20 cellular contexts compared by ENCODE assay signal in the genomic region with DNA sequence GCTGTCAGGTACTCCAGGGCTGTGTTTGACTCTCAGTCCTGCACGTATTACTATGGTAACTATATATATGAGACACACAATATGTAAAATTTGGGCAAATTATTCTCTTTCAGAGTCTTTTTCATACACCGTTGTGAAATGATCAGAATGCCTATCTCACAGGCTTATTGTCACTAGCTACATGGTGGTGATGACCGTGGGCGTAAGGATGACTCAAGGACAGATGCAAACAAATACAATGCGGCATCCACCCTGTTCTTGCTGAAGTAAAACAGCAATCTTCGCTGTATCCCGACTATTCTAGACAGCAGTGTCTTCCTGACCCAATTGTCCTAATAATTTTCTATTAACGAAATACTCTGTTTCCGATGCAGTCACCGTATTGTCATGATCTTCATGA.
DNase-seq lines count a peak whose midpoint lies in the region; ATAC-seq, FAIRE-seq and TF ChIP-seq lines count a peak whose summit lies in the region.
"Had no signal": no experiment of that assay in that cellular context is flagged by ENCODE, and none has a peak within 500 bp of the region (broad histone marks: within the 10 kb centered on the region; RNA-seq: fewer than 3 reads in every experiment).

No MANE protein-coding gene starts in this region.

- H2AK9ac ChIP-seq in IMR-90 (replicated peaks; ENCODE audit: low read depth, low read length, poor library complexity), result no peak overlapping the region

- in situ Hi-C loops in IMR-90 (cut with MboI; ENCODE audit: low sequenced_read_pairs), result no loop called here

- POLR2A ChIA-PET in IMR-90 (lab: Charles Lee; ENCODE audit: unreplicated experiment), result interaction anchor here (0.5 kb wide), 1 partner anchor 18 kb away, joined by 5 read pairs; no protein-coding TSS in a partner anchor

- peaks cover 3% of the 10 kb centered on the region in 2 experiments; a peak in 1 of 4 replicates for H3K79me1 ChIP-seq in IMR-90 (ENCODE audit: low read depth in 1 of 2, low read length in 2 of 2)

- H3K23ac ChIP-seq in IMR-90 (ENCODE audit: low read depth, low read length), result no peak overlapping the region

- no peak overlapping the region for H2BK120ac ChIP-seq in IMR-90 (ENCODE audit: low read depth, low read length)

- H3K9me3 ChIP-seq in IMR-90 (ENCODE audit: control insufficient read depth, insufficient read depth, low read length) (no peaks in the 10 kb centered on the region), mucosa of descending colon (no peaks in the 10 kb centered on the region)
- H3K9me3 ChIP-seq: Peyer's patch, SJSA1 had no signal

- no peak for ATAC-seq in IMR-90 (ENCODE audit: low read depth)
- ATAC-seq in mucosa of descending colon, result no peak
- no peak for ATAC-seq in HG03175 (IDR thresholded peaks at IDR 0.05; ENCODE audit: unreplicated experiment)

- peaks cover 10% of the 10 kb centered on the region; the same call in 1 of the 2 replicates for H3K9me1 ChIP-seq in IMR-90 (ENCODE audit: insufficient read depth, low read length)

- H4K91ac ChIP-seq in IMR-90 (ENCODE audit: insufficient read depth, low read depth, low read length), result no peak overlapping the region

- no peak overlapping the region for H4K5ac ChIP-seq in IMR-90 (ENCODE audit: low read depth, low read length)

- dilution Hi-C loops in IMR-90 (cut with HindIII; ENCODE audit: low sequenced_read_pairs, unreplicated experiment), result no loop called here

- no peaks in the 10 kb centered on the region for H4K20me1 ChIP-seq in IMR-90 (ENCODE audit: insufficient read depth, low read length)

- H3K36me3 ChIP-seq in IMR-90 (ENCODE audit: control insufficient read depth, insufficient read depth, low read length) (0 out of 2 replicates have a peak, but pooled peaks cover 1% of the 10 kb centered on the region), mucosa of descending colon (ENCODE audit: low read depth) (no peaks in the 10 kb centered on the region)
- H3K36me3 ChIP-seq: Peyer's patch, SJSA1 had no signal

- TF ChIP-seq POLR2A in GM12892 (IDR thresholded peaks at IDR 0.05; ENCODE audit: low read depth, low read length), result 0 out of 2 replicates have a peak, but pooled peaks have one; percentile 13
- no peak for TF ChIP-seq POLR2A in IMR-90 (IDR thresholded peaks at IDR 0.05; ENCODE audit: low read depth, low read length)

- TF ChIP-seq CTCF in IMR-90 (conservative IDR thresholded peaks at IDR 0.05; ENCODE audit: low read depth, low read length), result no peak
- TF ChIP-seq CTCF in fibroblast of mammary gland (conservative IDR thresholded peaks at IDR 0.05; ENCODE audit: control insufficient read depth, insufficient read depth, low read depth, low read length), result no peak
- TF ChIP-seq CTCF in mucosa of descending colon (IDR thresholded peaks at IDR 0.05), result no peak

- no peak overlapping the region for H2BK20ac ChIP-seq in IMR-90 (ENCODE audit: low read depth, low read length)

- DNase-seq in stimulated activated CD4-positive, alpha-beta T cell treated with anti-CD3 and anti-CD28 coated beads, Interleukin-15, amount 100 ng/mL, for 24 hours, result peak; percentile 13
- no peak for DNase-seq in stimulated activated CD4-positive, alpha-beta T cell treated with anti-CD3 and anti-CD28 coated beads, Interleukin-2, amount 100 ng/mL, for 48 hours
- DNase-seq in GM12892 (ENCODE audit: insufficient read length) (no peak), IMR-90 (peak; percentile 22), fibroblast of mammary gland (ENCODE audit: low read depth) (peak; percentile 56), mucosa of descending colon (no peak), GF-D8 (lab: John Stamatoyannopoulos, UW) (no peak)
- DNase-seq: AML-193, COR-L47, DMS79, HCEC 1CT, Kasumi-1, NCI-H1048, NCI-H1417 treated with DMSO at 0.1 percent for 48 hours, NCI-H187, NCI-H446, NCI-H526, Peyer's patch had no signal

- peaks cover 9% of the 10 kb centered on the region for H3K4me1 ChIP-seq in IMR-90 (ENCODE audit: control insufficient read depth, insufficient read depth, low read length)
- H3K4me1 ChIP-seq in mucosa of descending colon (ENCODE audit: low read depth), result no peaks in the 10 kb centered on the region
- H3K4me1 ChIP-seq: Peyer's patch, SJSA1 had no signal

- no peak for FAIRE-seq in GM12892 (lab: Jason Lieb, UNC)

- no peak overlapping the region for H4K8ac ChIP-seq in IMR-90 (ENCODE audit: low read depth in 2 of 2, low read length in 2 of 2)

- no peak overlapping the region for H2BK5ac ChIP-seq in IMR-90 (ENCODE audit: low read depth, low read length, poor library complexity, severe bottlenecking)

- WGBS in IMR-90 (ENCODE audit: extremely low coverage in 2 of 2, insufficient read length in 1 of 2), 2 experiments, result 98% methylated on average over 5 of the region's 10 CpGs; no CpG with 5 or more reads in 1 of the 2 experiments

- CTCF ChIA-PET in IMR-90 (lab: Yijun Ruan, JAX), result no interaction called here

- H2BK15ac ChIP-seq in IMR-90 (ENCODE audit: low read depth, low read length), result no peak overlapping the region

- intact Hi-C loops in IMR-90 (cut with micrococcal nuclease) (no loop called here), mucosa of descending colon (cut with DNase I, micrococcal nuclease) (no loop called here)

- no peak overlapping the region for H3K56ac ChIP-seq in IMR-90 (ENCODE audit: extremely low read depth, insufficient read depth, low read length)

- H3K27me3 ChIP-seq in IMR-90 (ENCODE audit: control insufficient read depth, insufficient read depth, low read length), result no peaks in the 10 kb centered on the region
- H3K27me3 ChIP-seq: Peyer's patch, SJSA1 had no signal

- no peak overlapping the region for H3K4me2 ChIP-seq in IMR-90 (ENCODE audit: low read depth, low read length)

- no peak overlapping the region for H2AK5ac ChIP-seq in IMR-90 (ENCODE audit: low read depth, low read length)

- TF ChIP-seq RAD21 in IMR-90 (IDR thresholded peaks at IDR 0.05; ENCODE audit: low read length), result no peak

- H3K4me3 ChIP-seq in IMR-90 (ENCODE audit: insufficient read depth, low read depth, low read length) (no peak overlapping the region), fibroblast of mammary gland (ENCODE audit: control insufficient read depth, low read depth, low read length) (no peak overlapping the region), mucosa of descending colon (no peak overlapping the region)
- H3K4me3 ChIP-seq: Peyer's patch, SJSA1 had no signal

- no peak overlapping the region; the same call in 1 of the 2 replicates for H3K14ac ChIP-seq in IMR-90 (replicated peaks; ENCODE audit: low read depth, low read length)

- H3K18ac ChIP-seq in IMR-90 (ENCODE audit: low read depth, low read length), result no peak overlapping the region

- H3K27ac ChIP-seq in IMR-90 (ENCODE audit: insufficient read depth, low read length), result no peak overlapping the region
- H3K27ac ChIP-seq: Peyer's patch, SJSA1 had no signal

- H2AFZ ChIP-seq in IMR-90 (replicated peaks; ENCODE audit: low read length, poor library complexity), result no peak overlapping the region

- no peak overlapping the region for H3K4ac ChIP-seq in IMR-90 (ENCODE audit: low read depth, low read length)

- no peak overlapping the region for H3K9ac ChIP-seq in IMR-90 (ENCODE audit: low read depth, low read length)

- BruUV-seq in IMR-90 (replicated peaks; lab: Mats Ljungman, UMichigan), result no TSS peak

TF ChIP-seq in IMR-90, 13 proteins besides CTCF, POLR2A, EP300 and RAD21:
- TF ChIP-seq CHD1 (IDR thresholded peaks at IDR 0.05; ENCODE audit: low read depth, low read length) (no peak), FOS (IDR thresholded peaks at IDR 0.05; ENCODE audit: low read depth, low read length) (no peak), MAFK (IDR thresholded peaks at IDR 0.05; ENCODE audit: low read depth, low read length) (no peak), RCOR1 (IDR thresholded peaks at IDR 0.05; ENCODE audit: insufficient replicate concordance, low read length) (no peak), MXI1 (IDR thresholded peaks at IDR 0.05; ENCODE audit: borderline replicate concordance, low read depth, low read length) (no peak), CEBPB (IDR thresholded peaks at IDR 0.05; ENCODE audit: low read depth, low read length) (no peak), NFE2L2 (IDR thresholded peaks at IDR 0.05; ENCODE audit: low read depth, low read length) (no peak), MAZ (IDR thresholded peaks at IDR 0.05; ENCODE audit: borderline replicate concordance, low read depth, low read length) (no peak), RFX5 (IDR thresholded peaks at IDR 0.05; ENCODE audit: low read depth, low read length) (no peak), SMC3 (IDR thresholded peaks at IDR 0.05; ENCODE audit: low read depth, low read length) (no peak)
- TF ChIP-seq, protein P1, sequence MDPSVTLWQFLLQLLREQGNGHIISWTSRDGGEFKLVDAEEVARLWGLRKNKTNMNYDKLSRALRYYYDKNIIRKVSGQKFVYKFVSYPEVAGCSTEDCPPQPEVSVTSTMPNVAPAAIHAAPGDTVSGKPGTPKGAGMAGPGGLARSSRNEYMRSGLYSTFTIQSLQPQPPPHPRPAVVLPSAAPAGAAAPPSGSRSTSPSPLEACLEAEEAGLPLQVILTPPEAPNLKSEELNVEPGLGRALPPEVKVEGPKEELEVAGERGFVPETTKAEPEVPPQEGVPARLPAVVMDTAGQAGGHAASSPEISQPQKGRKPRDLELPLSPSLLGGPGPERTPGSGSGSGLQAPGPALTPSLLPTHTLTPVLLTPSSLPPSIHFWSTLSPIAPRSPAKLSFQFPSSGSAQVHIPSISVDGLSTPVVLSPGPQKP (IDR thresholded peaks at IDR 0.05; ENCODE audit: borderline replicate concordance, low read depth, low read length), result no peak
- TF ChIP-seq, protein P2, sequence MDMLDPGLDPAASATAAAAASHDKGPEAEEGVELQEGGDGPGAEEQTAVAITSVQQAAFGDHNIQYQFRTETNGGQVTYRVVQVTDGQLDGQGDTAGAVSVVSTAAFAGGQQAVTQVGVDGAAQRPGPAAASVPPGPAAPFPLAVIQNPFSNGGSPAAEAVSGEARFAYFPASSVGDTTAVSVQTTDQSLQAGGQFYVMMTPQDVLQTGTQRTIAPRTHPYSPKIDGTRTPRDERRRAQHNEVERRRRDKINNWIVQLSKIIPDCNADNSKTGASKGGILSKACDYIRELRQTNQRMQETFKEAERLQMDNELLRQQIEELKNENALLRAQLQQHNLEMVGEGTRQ (IDR thresholded peaks at IDR 0.05; ENCODE audit: low read depth, low read length), result no peak

Comparison
In these comparisons a context has a peak if more than half of its experiments do, and no peak if none do; other contexts are left out.
1. DNase-seq: peak in stimulated activated CD4-positive, alpha-beta T cell treated with anti-CD3 and anti-CD28 coated beads, Interleukin-15, amount 100 ng/mL, for 24 hours (single experiment), IMR-90 (single experiment) and fibroblast of mammary gland (single experiment); none in stimulated activated CD4-positive, alpha-beta T cell treated with anti-CD3 and anti-CD28 coated beads, Interleukin-2, amount 100 ng/mL, for 48 hours (0 of 2), GM12892 (single experiment), mucosa of descending colon (0 of 3) and GF-D8 (single experiment).